ENCODE assay signal across 2 cellular contexts in genomic region chr7:48177271-48177670, GRCh38.
TF ChIP-seq lines count a peak whose summit lies in the region.

No MANE protein-coding gene starts in this region.

TF ChIP-seq in SK-N-SH treated with all-trans-retinoic acid at 6 μM for 48 hours, 23 proteins besides CTCF, POLR2A, EP300 and RAD21 (continued from another document):
- TF ChIP-seq ARNTL (CRISPR knock-in tag; IDR thresholded peaks at IDR 0.05; ENCODE audit: borderline replicate concordance, low read depth) (no peak), ESRRG (CRISPR knock-in tag; IDR thresholded peaks at IDR 0.05) (no peak), TOX (CRISPR knock-in tag; IDR thresholded peaks at IDR 0.05; ENCODE audit: borderline replicate concordance) (no peak), ZNF70 (CRISPR knock-in tag; IDR thresholded peaks at IDR 0.05) (no peak), RARB (CRISPR knock-in tag; IDR thresholded peaks at IDR 0.05) (no peak), CSDC2 (CRISPR knock-in tag; IDR thresholded peaks at IDR 0.05) (no peak), ZNF565 (CRISPR knock-in tag; conservative IDR thresholded peaks at IDR 0.05; ENCODE audit: low read depth) (no peak), BACH2 (CRISPR knock-in tag; IDR thresholded peaks at IDR 0.05; ENCODE audit: borderline replicate concordance) (no peak), TSHZ2 (CRISPR knock-in tag; IDR thresholded peaks at IDR 0.05) (no peak), ISL1 (CRISPR knock-in tag; IDR thresholded peaks at IDR 0.05) (no peak), CSRNP3 (CRISPR knock-in tag; IDR thresholded peaks at IDR 0.05) (no peak), GLIS3 (CRISPR knock-in tag; IDR thresholded peaks at IDR 0.05) (no peak), ZNF8 (CRISPR knock-in tag; IDR thresholded peaks at IDR 0.05) (no peak), ZFP3 (CRISPR knock-in tag; IDR thresholded peaks at IDR 0.05) (no peak), PPARA (CRISPR knock-in tag; IDR thresholded peaks at IDR 0.05; ENCODE audit: borderline replicate concordance) (no peak)

TF ChIP-seq in SK-N-SH, 30 proteins besides CTCF, POLR2A, EP300 and RAD21 (continued from another document):
- TF ChIP-seq ZBTB33 (IDR thresholded peaks at IDR 0.05; ENCODE audit: borderline replicate concordance, low read depth) (no peak), RFX5 (IDR thresholded peaks at IDR 0.05; ENCODE audit: low read length) (no peak), TAF1 (IDR thresholded peaks at IDR 0.05; ENCODE audit: borderline replicate concordance, low read depth, low read length) (no peak), MEF2A (IDR thresholded peaks at IDR 0.05; ENCODE audit: borderline replicate concordance, low read depth) (no peak), POLR2AphosphoS5 (IDR thresholded peaks at IDR 0.05; ENCODE audit: low read depth, low read length) (no peak), FOXM1 (IDR thresholded peaks at IDR 0.05; ENCODE audit: low read depth) (no peak), USF1 (IDR thresholded peaks at IDR 0.05; ENCODE audit: borderline replicate concordance, low read depth) (no peak), FOXJ3 (CRISPR knock-in tag; IDR thresholded peaks at IDR 0.05) (no peak)
